Comparison of ENCODE assay signal across 13 cellular contexts in genomic region chr18:29147944-29148343, GRCh38.
DNase-seq lines count a peak whose midpoint lies in the region; ATAC-seq and TF ChIP-seq lines count a peak whose summit lies in the region.
"Had no signal": no experiment of that assay in that cellular context is flagged by ENCODE, and none has a peak within 500 bp of the region (broad histone marks: within the 10 kb centered on the region; RNA-seq: fewer than 3 reads in every experiment).

No MANE protein-coding gene starts in this region.

- no peaks in the 10 kb centered on the region for H3K27me3 Mint-ChIP-seq in type B pancreatic cell
- H3K27me3 Mint-ChIP-seq: CD4-positive, CD25-positive, alpha-beta regulatory T cell; effector memory CD8-positive, alpha-beta T cell had no signal

- H3K4me3 Mint-ChIP-seq in type B pancreatic cell, result no peak overlapping the region
- H3K4me3 Mint-ChIP-seq: CD4-positive, CD25-positive, alpha-beta regulatory T cell; effector memory CD8-positive, alpha-beta T cell had no signal

- intact Hi-C loops in right cardiac atrium (cut with DNase I), result no loop called here
- intact Hi-C loops in left ventricle myocardium superior (cut with micrococcal nuclease), result no loop called here

- 25% methylated on average over 2 of the region's 2 CpGs for WGBS in right cardiac atrium

- H3K4me1 ChIP-seq in right cardiac atrium (ENCODE audit: control insufficient read depth, insufficient read depth, low read length) (no peaks in the 10 kb centered on the region), RWPE2 (ENCODE audit: insufficient read depth, poor library complexity, severe bottlenecking) (no peaks in the 10 kb centered on the region)
- H3K4me1 ChIP-seq: uterus had no signal

- H3K9me3 ChIP-seq in right cardiac atrium (ENCODE audit: control insufficient read depth, low read length) (no peaks in the 10 kb centered on the region), RWPE2 (ENCODE audit: severe bottlenecking) (no peaks in the 10 kb centered on the region)
- H3K9me3 ChIP-seq: uterus had no signal

- no peaks in the 10 kb centered on the region for H3K36me3 Mint-ChIP-seq in type B pancreatic cell
- H3K36me3 Mint-ChIP-seq: CD4-positive, CD25-positive, alpha-beta regulatory T cell had no signal

- TF ChIP-seq CTCF in RWPE2 (IDR thresholded peaks at IDR 0.05; ENCODE audit: poor library complexity, severe bottlenecking), result no peak
- TF ChIP-seq CTCF in type B pancreatic cell (conservative IDR thresholded peaks at IDR 0.05), result no peak

- H3K27ac ChIP-seq in right cardiac atrium (ENCODE audit: low read length), result no peak overlapping the region
- H3K27ac ChIP-seq in RWPE2 (ENCODE audit: poor library complexity, severe bottlenecking), result no peak overlapping the region
- H3K27ac ChIP-seq: uterus had no signal

- DNase-seq in right cardiac atrium (peak in 2 of 3 donors; percentile 11 to 13), left ventricle myocardium superior (no peak), RWPE2 (ENCODE audit: low spot score) (no peak), fibroblast of peridontal ligament (ENCODE audit: extremely low read depth) (peak; percentile 78), GDM1 (lab: John Stamatoyannopoulos, UW) (no peak), NCI-H2029 (lab: John Stamatoyannopoulos, UW) (no peak), type B pancreatic cell (ENCODE audit: extremely low spot score, unreplicated experiment) (no peak)
- DNase-seq: activated T-cell treated with anti-CD3 and anti-CD28 coated beads, Interleukin-2, amount 50 U/mL, for 1 hour; CD4-positive, CD25-positive, alpha-beta regulatory T cell; effector memory CD8-positive, alpha-beta T cell; stimulated activated CD4-positive, alpha-beta T cell treated with anti-CD3 and anti-CD28 coated beads, Interleukin-4, amount 100 ng/mL, for 4 hours; uterus had no signal

- no peak overlapping the region for H3K27ac Mint-ChIP-seq in type B pancreatic cell
- H3K27ac Mint-ChIP-seq: CD4-positive, CD25-positive, alpha-beta regulatory T cell; effector memory CD8-positive, alpha-beta T cell had no signal

- H3K27me3 ChIP-seq in right cardiac atrium (ENCODE audit: control insufficient read depth, insufficient read depth), result no peaks in the 10 kb centered on the region
- no peaks in the 10 kb centered on the region for H3K27me3 ChIP-seq in RWPE2 (ENCODE audit: insufficient read depth, poor library complexity, severe bottlenecking)
- H3K27me3 ChIP-seq: uterus had no signal

- no peaks in the 10 kb centered on the region for H3K9me3 Mint-ChIP-seq in type B pancreatic cell

- ATAC-seq in right cardiac atrium (peak; percentile 52 to 54), left ventricle myocardium superior (no peak), RWPE2 (ENCODE audit: low read depth) (peak; percentile 88), HG02938 (IDR thresholded peaks at IDR 0.05; ENCODE audit: unreplicated experiment) (no peak)
- ATAC-seq: effector memory CD8-positive, alpha-beta T cell had no signal

- H3K4me3 ChIP-seq in right cardiac atrium (ENCODE audit: low read length) (no peak overlapping the region), RWPE2 (ENCODE audit: severe bottlenecking) (no peak overlapping the region)
- H3K4me3 ChIP-seq: uterus had no signal

- no peaks in the 10 kb centered on the region for H3K36me3 ChIP-seq in RWPE2 (ENCODE audit: low read depth)
- H3K36me3 ChIP-seq: uterus had no signal

- H3K4me1 Mint-ChIP-seq in type B pancreatic cell (ENCODE audit: unreplicated experiment), result peaks cover 14% of the 10 kb centered on the region
- H3K4me1 Mint-ChIP-seq: CD4-positive, CD25-positive, alpha-beta regulatory T cell had no signal

Comparison
In these comparisons a context has a peak if more than half of its experiments do, and no peak if none do; other contexts are left out.
1. ATAC-seq: peak in right cardiac atrium (2 of 2) and RWPE2 (single experiment); none in left ventricle myocardium superior (single experiment) and HG02938 (single experiment).
2. DNase-seq: peak in right cardiac atrium (2 of 3) and fibroblast of peridontal ligament (single experiment); none in left ventricle myocardium superior (single experiment), RWPE2 (single experiment), GDM1 (single experiment), NCI-H2029 (single experiment) and type B pancreatic cell (single experiment).